8 cellular contexts compared by ENCODE assay signal in the genomic region with DNA sequence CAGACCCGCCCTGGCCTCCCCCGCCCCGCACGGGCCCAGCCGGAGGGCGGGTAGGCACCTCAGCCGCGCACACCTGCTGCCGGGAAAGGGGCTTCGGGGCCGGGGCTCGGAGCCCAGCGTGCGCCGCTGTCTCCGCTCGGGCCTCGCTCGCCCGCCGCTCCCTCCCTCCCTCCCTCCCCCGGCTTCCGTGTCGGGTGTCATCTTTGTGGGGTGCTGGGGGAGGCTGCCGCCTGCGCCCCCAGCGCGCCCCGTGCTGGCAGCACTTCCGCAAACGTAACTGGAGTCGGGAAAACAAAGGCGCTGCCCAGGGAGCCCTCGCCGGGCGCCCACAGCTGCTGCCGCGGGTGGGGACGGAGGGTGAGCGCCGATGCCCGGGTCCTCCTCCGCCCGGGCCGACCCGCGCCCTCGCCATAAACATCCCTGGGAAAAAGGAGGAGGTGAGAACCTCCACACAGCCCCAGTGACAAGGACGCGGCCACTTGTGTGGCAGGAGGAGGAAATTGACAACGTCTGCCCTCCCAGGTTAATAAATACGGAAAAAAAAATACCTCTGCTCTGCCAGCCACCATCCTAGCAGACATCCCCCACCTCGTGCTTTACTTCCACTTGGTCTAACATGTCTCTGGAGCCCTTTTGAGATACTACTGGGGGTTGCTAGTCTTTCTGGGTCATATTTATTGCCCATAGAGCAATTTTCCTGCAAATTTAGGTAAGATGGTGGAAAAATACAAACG. TPM values are rescaled to one million over a fixed set of nuclear protein-coding genes. Genes with fewer than 3 reads are reported as not detected.
A peak's percentile ranks its signal among the peaks of the same experiment; 100 is the strongest.
DNase-seq lines count a peak whose midpoint lies in the region; ATAC-seq and TF ChIP-seq lines count a peak whose summit lies in the region.

No MANE protein-coding gene starts in this region.

- H4K20me1 ChIP-seq in SU-DHL-6 (ENCODE audit: low read depth, low read length), result no peaks in the 10 kb centered on the region

- ATAC-seq in GM21619 (IDR thresholded peaks at IDR 0.05; ENCODE audit: unreplicated experiment) (peak; percentile 59), sciatic nerve (peak; percentile 56)

- peak overlapping the region; percentile 86 for H3K4me2 ChIP-seq in SU-DHL-6 (ENCODE audit: low read depth, low read length, poor library complexity, severe bottlenecking)

- peak overlapping the region; percentile 93 for H3K9ac ChIP-seq in SU-DHL-6 (ENCODE audit: low read length)

- peak overlapping the region; percentile 58 for H3K27ac ChIP-seq in SU-DHL-6 (ENCODE audit: low read depth, low read length)
- H3K27ac ChIP-seq in angular gyrus (ENCODE audit: low read depth, low read length), result peak overlapping the region; percentile 98

- H3K9me3 ChIP-seq in SU-DHL-6 (ENCODE audit: insufficient read depth, low read length), result no peaks in the 10 kb centered on the region

- H2AFZ ChIP-seq in SU-DHL-6 (ENCODE audit: low read depth, low read length, severe bottlenecking), result peak overlapping the region; percentile 94

- intact Hi-C loops in sciatic nerve (cut with DNase I), result no loop called here

- H3K79me2 ChIP-seq in SU-DHL-6 (ENCODE audit: insufficient read depth, low read length), result 0 out of 2 replicates have a peak, but pooled peaks cover 5% of the 10 kb centered on the region

- H3K27me3 ChIP-seq in SU-DHL-6 (ENCODE audit: low read length), result no peaks in the 10 kb centered on the region

- no peak for TF ChIP-seq CTCF in SU-DHL-6 (IDR thresholded peaks at IDR 0.05; ENCODE audit: insufficient read depth, low read length, poor library complexity, severe bottlenecking)

- DNase-seq in ELF-1 (ENCODE audit: low read depth, low spot score), result peak; percentile 14
- DNase-seq in Jurkat, Clone E6-1 (ENCODE audit: low read depth, low spot score), result peak; percentile 35
- DNase-seq in hypothalamus (lab: John Stamatoyannopoulos, UW), result peak in 49 of 51 donors; percentile 4 to 82 (median 66)
- DNase-seq in sciatic nerve (ENCODE audit: low spot score), result peak; percentile 73
- DNase-seq in NCI-H446 treated with DMSO at 0.1 percent for 48 hours (lab: John Stamatoyannopoulos, UW), result no peak

- no peaks in the 10 kb centered on the region for H3K9me2 ChIP-seq in SU-DHL-6 (replicated peaks; ENCODE audit: insufficient read depth, low read length)

- H3K4me3 ChIP-seq in Jurkat, Clone E6-1 (ENCODE audit: low read length), result peak overlapping the region; percentile 82
- H3K4me3 ChIP-seq in SU-DHL-6 (ENCODE audit: insufficient read depth, low read length, poor library complexity, severe bottlenecking), result peak overlapping the region; percentile 90

- 0 out of 2 replicates have a peak, but pooled peaks cover 9% of the 10 kb centered on the region for H3F3A ChIP-seq in SU-DHL-6 (ENCODE audit: insufficient read depth)

- H3K36me3 ChIP-seq in SU-DHL-6 (ENCODE audit: low read length), result no peaks in the 10 kb centered on the region

RNA-seq across cellular contexts. Expression of a gene that starts 0.6 kb away (rescaled TPM):
- polyA plus RNA-seq in Jurkat, Clone E6-1 (2012; ENCODE audit: insufficient read depth, insufficient read length), result 16.8 TPM
- total RNA-seq in sciatic nerve, result 47.5 TPM
